1 cellular context compared by ENCODE assay signal in the genomic region with DNA sequence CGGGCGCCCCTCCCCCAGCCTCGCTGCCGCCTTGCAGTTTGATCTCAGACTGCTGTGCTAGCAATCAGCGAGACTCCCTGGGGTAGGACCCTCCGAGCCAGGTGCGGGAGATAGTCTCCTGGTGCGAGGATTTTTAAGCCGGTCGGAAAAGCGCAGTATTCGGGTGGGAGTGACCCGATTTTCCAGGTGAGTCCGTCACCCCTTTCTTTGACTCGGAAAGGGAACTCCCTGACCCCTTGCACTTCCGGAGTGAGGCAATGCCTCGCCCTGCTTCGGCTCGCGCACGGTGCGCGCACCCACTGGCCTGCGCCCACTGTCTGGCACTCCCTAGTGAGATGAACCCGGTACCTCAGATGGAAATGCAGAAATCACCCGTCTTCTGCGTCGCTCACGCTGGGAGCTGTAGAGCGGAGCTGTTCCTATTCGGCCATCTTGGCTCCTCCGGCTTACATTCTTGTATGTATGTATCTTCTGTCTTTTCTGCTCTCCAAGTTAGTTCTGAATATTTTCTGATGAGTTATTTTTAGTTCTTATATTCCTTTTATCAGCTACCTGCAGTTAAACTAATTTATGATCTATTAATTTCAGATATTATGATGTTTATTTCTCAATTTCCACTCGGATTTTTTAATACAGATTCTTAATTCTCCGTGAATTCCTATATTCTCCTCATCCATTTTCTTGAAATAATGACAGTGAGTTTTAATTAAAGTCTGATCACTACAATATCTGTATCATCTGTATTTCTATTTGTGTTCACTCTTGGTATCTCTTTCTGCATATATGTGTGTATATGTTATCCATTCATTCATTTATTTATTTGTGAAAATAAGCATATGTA.
A peak's percentile ranks its signal among the peaks of the same experiment; 100 is the strongest.
TF ChIP-seq lines count a peak whose summit lies in the region.

No MANE protein-coding gene starts in this region.

TF ChIP-seq in K562, 482 proteins besides CTCF, POLR2A, EP300 and RAD21 (continued from another document and continues in another):
- TF ChIP-seq, protein P1, sequence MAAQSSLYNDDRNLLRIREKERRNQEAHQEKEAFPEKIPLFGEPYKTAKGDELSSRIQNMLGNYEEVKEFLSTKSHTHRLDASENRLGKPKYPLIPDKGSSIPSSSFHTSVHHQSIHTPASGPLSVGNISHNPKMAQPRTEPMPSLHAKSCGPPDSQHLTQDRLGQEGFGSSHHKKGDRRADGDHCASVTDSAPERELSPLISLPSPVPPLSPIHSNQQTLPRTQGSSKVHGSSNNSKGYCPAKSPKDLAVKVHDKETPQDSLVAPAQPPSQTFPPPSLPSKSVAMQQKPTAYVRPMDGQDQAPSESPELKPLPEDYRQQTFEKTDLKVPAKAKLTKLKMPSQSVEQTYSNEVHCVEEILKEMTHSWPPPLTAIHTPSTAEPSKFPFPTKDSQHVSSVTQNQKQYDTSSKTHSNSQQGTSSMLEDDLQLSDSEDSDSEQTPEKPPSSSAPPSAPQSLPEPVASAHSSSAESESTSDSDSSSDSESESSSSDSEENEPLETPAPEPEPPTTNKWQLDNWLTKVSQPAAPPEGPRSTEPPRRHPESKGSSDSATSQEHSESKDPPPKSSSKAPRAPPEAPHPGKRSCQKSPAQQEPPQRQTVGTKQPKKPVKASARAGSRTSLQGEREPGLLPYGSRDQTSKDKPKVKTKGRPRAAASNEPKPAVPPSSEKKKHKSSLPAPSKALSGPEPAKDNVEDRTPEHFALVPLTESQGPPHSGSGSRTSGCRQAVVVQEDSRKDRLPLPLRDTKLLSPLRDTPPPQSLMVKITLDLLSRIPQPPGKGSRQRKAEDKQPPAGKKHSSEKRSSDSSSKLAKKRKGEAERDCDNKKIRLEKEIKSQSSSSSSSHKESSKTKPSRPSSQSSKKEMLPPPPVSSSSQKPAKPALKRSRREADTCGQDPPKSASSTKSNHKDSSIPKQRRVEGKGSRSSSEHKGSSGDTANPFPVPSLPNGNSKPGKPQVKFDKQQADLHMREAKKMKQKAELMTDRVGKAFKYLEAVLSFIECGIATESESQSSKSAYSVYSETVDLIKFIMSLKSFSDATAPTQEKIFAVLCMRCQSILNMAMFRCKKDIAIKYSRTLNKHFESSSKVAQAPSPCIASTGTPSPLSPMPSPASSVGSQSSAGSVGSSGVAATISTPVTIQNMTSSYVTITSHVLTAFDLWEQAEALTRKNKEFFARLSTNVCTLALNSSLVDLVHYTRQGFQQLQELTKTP (IDR thresholded peaks at IDR 0.05; ENCODE audit: low read depth in 1 of 2, partially characterized antibody in 2 of 2): peak; percentile 42 to 75
- TF ChIP-seq ZSCAN29 (IDR thresholded peaks at IDR 0.05) (peak; percentile 55; the same call in 1 of the 2 replicates), CEBPG (CRISPR knock-in tag; IDR thresholded peaks at IDR 0.05) (peak; percentile 82), CEBPG (tag; conservative IDR thresholded peaks at IDR 0.05 in 1 of 2, IDR thresholded peaks at IDR 0.05 in 1 of 2) (peak in 1 of 2 experiments; percentile 89; a peak in 2 of 4 replicates), ZNF316 (IDR thresholded peaks at IDR 0.05) (peak; percentile 11; the same call in 1 of the 2 replicates), SIN3B (IDR thresholded peaks at IDR 0.05; ENCODE audit: low read depth) (peak; percentile 44; the same call in 1 of the 2 replicates), MAFG (tag; conservative IDR thresholded peaks at IDR 0.05) (0 out of 2 replicates have a peak, but pooled peaks have one; percentile 17), TFAP4 (CRISPR knock-in tag; IDR thresholded peaks at IDR 0.05; ENCODE audit: borderline replicate concordance) (peak; percentile 23; the same call in 1 of the 2 replicates), FOXA3 (CRISPR knock-in tag; conservative IDR thresholded peaks at IDR 0.05 in 1 of 2, IDR thresholded peaks at IDR 0.05 in 1 of 2) (peak in 1 of 2 experiments; percentile 59; a peak in 2 of 4 replicates), NKRF (IDR thresholded peaks at IDR 0.05; ENCODE audit: borderline replicate concordance) (0 out of 2 replicates have a peak, but pooled peaks have one; percentile 21), HDAC3 (IDR thresholded peaks at IDR 0.05; ENCODE audit: borderline replicate concordance, partially characterized antibody) (peak; percentile 41), NCOA1 (IDR thresholded peaks at IDR 0.05; ENCODE audit: low read depth) (peak; percentile 66; the same call in 1 of the 2 replicates), ZNF79 (CRISPR knock-in tag; IDR thresholded peaks at IDR 0.05; ENCODE audit: low read depth) (0 out of 2 replicates have a peak, but pooled peaks have one; percentile 47), ATF4 (CRISPR knock-in tag; IDR thresholded peaks at IDR 0.05) (peak; percentile 69; the same call in 1 of the 2 replicates), L3MBTL2 (IDR thresholded peaks at IDR 0.05) (peak; percentile 86), ZBTB11 (CRISPR knock-in tag; IDR thresholded peaks at IDR 0.05) (peak in 1 of 3 experiments; percentile 65; a peak in 2 of 6 replicates), THRAP3 (IDR thresholded peaks at IDR 0.05; ENCODE audit: borderline replicate concordance) (0 out of 2 replicates have a peak, but pooled peaks have one; percentile 49), DACH1 (IDR thresholded peaks at IDR 0.05; ENCODE audit: partially characterized antibody) (peak; percentile 46), DMBX1 (CRISPR knock-in tag; IDR thresholded peaks at IDR 0.05; ENCODE audit: borderline replicate concordance) (peak; percentile 76), ZNF583 (CRISPR knock-in tag; IDR thresholded peaks at IDR 0.05) (0 out of 2 replicates have a peak, but pooled peaks have one; percentile 33), NFIC (IDR thresholded peaks at IDR 0.05) (peak; percentile 35; the same call in 1 of the 2 replicates), TAF1 (IDR thresholded peaks at IDR 0.05; ENCODE audit: control insufficient read depth, extremely low read depth, insufficient read depth, low read length, severe bottlenecking) (peak; percentile 67), SUPT5H (IDR thresholded peaks at IDR 0.05) (peak; percentile 80)
- TF ChIP-seq, protein P2, sequence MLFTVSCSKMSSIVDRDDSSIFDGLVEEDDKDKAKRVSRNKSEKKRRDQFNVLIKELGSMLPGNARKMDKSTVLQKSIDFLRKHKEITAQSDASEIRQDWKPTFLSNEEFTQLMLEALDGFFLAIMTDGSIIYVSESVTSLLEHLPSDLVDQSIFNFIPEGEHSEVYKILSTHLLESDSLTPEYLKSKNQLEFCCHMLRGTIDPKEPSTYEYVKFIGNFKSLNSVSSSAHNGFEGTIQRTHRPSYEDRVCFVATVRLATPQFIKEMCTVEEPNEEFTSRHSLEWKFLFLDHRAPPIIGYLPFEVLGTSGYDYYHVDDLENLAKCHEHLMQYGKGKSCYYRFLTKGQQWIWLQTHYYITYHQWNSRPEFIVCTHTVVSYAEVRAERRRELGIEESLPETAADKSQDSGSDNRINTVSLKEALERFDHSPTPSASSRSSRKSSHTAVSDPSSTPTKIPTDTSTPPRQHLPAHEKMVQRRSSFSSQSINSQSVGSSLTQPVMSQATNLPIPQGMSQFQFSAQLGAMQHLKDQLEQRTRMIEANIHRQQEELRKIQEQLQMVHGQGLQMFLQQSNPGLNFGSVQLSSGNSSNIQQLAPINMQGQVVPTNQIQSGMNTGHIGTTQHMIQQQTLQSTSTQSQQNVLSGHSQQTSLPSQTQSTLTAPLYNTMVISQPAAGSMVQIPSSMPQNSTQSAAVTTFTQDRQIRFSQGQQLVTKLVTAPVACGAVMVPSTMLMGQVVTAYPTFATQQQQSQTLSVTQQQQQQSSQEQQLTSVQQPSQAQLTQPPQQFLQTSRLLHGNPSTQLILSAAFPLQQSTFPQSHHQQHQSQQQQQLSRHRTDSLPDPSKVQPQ (CRISPR knock-in tag; IDR thresholded peaks at IDR 0.05; ENCODE audit: borderline replicate concordance): peak; percentile 78; the same call in 1 of the 2 replicates
- TF ChIP-seq, protein P3, sequence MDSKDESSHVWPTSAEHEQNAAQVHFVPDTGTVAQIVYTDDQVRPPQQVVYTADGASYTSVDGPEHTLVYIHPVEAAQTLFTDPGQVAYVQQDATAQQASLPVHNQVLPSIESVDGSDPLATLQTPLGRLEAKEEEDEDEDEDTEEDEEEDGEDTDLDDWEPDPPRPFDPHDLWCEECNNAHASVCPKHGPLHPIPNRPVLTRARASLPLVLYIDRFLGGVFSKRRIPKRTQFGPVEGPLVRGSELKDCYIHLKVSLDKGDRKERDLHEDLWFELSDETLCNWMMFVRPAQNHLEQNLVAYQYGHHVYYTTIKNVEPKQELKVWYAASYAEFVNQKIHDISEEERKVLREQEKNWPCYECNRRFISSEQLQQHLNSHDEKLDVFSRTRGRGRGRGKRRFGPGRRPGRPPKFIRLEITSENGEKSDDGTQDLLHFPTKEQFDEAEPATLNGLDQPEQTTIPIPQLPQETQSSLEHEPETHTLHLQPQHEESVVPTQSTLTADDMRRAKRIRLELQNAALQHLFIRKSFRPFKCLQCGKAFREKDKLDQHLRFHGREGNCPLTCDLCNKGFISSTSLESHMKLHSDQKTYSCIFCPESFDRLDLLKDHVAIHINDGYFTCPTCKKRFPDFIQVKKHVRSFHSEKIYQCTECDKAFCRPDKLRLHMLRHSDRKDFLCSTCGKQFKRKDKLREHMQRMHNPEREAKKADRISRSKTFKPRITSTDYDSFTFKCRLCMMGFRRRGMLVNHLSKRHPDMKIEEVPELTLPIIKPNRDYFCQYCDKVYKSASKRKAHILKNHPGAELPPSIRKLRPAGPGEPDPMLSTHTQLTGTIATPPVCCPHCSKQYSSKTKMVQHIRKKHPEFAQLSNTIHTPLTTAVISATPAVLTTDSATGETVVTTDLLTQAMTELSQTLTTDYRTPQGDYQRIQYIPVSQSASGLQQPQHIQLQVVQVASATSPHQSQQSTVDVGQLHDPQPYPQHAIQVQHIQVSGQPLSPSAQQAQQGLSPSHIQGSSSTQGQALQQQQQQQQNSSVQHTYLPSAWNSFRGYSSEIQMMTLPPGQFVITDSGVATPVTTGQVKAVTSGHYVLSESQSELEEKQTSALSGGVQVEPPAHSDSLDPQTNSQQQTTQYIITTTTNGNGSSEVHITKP (IDR thresholded peaks at IDR 0.05; ENCODE audit: partially characterized antibody): peak; percentile 44
- TF ChIP-seq, protein P4, sequence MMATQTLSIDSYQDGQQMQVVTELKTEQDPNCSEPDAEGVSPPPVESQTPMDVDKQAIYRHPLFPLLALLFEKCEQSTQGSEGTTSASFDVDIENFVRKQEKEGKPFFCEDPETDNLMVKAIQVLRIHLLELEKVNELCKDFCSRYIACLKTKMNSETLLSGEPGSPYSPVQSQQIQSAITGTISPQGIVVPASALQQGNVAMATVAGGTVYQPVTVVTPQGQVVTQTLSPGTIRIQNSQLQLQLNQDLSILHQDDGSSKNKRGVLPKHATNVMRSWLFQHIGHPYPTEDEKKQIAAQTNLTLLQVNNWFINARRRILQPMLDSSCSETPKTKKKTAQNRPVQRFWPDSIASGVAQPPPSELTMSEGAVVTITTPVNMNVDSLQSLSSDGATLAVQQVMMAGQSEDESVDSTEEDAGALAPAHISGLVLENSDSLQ (IDR thresholded peaks at IDR 0.05): peak; percentile 33; the same call in 1 of the 2 replicates
- TF ChIP-seq, protein P5, sequence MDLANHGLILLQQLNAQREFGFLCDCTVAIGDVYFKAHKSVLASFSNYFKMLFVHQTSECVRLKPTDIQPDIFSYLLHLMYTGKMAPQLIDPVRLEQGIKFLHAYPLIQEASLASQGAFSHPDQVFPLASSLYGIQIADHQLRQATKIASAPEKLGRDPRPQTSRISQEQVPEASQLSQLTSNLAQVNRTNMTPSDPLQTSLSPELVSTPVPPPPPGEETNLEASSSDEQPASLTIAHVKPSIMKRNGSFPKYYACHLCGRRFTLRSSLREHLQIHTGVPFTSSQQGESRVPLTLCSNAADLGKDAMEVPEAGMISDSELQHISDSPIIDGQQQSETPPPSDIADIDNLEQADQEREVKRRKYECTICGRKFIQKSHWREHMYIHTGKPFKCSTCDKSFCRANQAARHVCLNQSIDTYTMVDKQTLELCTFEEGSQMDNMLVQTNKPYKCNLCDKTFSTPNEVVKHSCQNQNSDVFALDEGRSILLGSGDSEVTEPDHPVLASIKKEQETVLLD (IDR thresholded peaks at IDR 0.05): peak; percentile 65
